Comparison of ENCODE assay signal across 12 cellular contexts in the genomic region with DNA sequence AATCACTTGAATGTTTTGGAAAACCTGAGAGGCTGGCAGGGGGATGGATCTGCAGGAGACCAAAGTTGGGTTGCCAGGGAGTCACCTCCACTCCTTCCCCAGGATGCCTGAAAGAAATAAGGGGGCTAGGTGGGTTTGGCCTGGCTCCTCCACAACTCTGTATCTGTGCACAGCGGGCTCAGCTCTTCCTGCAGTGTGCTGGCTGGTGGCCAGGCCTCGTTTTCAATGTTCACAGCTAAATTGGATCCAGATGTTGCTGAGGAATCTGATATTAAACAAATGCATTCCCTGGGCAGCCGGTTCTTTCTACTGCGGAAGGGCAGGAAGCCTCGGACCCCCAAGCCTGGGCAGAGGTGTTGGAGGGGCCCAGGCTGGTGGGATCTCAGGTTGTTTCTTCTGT.
DNase-seq lines count a peak whose midpoint lies in the region; ATAC-seq and TF ChIP-seq lines count a peak whose summit lies in the region.
"Had no signal": no experiment of that assay in that cellular context is flagged by ENCODE, and none has a peak within 500 bp of the region (broad histone marks: within the 10 kb centered on the region; RNA-seq: fewer than 3 reads in every experiment).

No MANE protein-coding gene starts in this region.

- no peak overlapping the region for H3K4me3 ChIP-seq in smooth muscle cell

- peak; percentile 83 for DNase-seq in GM03348 (ENCODE audit: low spot score)
- peak; percentile 77 for DNase-seq in amniotic stem cell (lab: John Stamatoyannopoulos, UW)
- DNase-seq in left ventricle myocardium superior = peak; percentile 85
- DNase-seq in smooth muscle cell (lab: John Stamatoyannopoulos, UW; ENCODE audit: unreplicated experiment) = no peak
- DNase-seq in glomerular visceral epithelial cell (ENCODE audit: extremely low spot score) = no peak
- no peak for DNase-seq in activated naive CD4-positive, alpha-beta T cell treated with Interleukin-2 at 50 U/mL for 16 hours
- DNase-seq: CD4-positive, alpha-beta T cell; islet precursor cell; NCI-H1930 had no signal

- intact Hi-C loops in left ventricle myocardium superior (cut with micrococcal nuclease) = no loop called here

- H4K20me1 ChIP-seq in smooth muscle cell (ENCODE audit: low read depth) = no peaks in the 10 kb centered on the region

- ATAC-seq in left ventricle myocardium superior = no peak
- ATAC-seq in GM21528 (IDR thresholded peaks at IDR 0.05; ENCODE audit: low FRiP score, unreplicated experiment) = no peak
- ATAC-seq in HG03108 (IDR thresholded peaks at IDR 0.05; ENCODE audit: unreplicated experiment) = no peak
- ATAC-seq: natural killer cell treated with Interleukin-12 subunit alpha and Interleukin-12 subunit beta and Interleukin-15 and Interleukin-18, amount 100 ng/mL, for 72 hours had no signal

- H3K27ac ChIP-seq in smooth muscle cell (ENCODE audit: low read depth) = no peak overlapping the region

- peak overlapping the region; percentile 42 for H3K4me2 ChIP-seq in smooth muscle cell

- H3K9ac ChIP-seq in smooth muscle cell (ENCODE audit: low read depth) = no peak overlapping the region

- H3K4me1 ChIP-seq in smooth muscle cell (ENCODE audit: low read depth) = peaks cover 16% of the 10 kb centered on the region

- peaks cover 2% of the 10 kb centered on the region for H3F3A ChIP-seq in smooth muscle cell (ENCODE audit: low read depth)

- no peaks in the 10 kb centered on the region for H3K36me3 ChIP-seq in smooth muscle cell (ENCODE audit: low read depth)

- TF ChIP-seq CTCF in smooth muscle cell (IDR thresholded peaks at IDR 0.05; ENCODE audit: borderline replicate concordance, insufficient read depth, poor library complexity, severe bottlenecking) = no peak

- H3K9me3 ChIP-seq in smooth muscle cell (replicated peaks; ENCODE audit: low read depth) = no peaks in the 10 kb centered on the region

- WGBS in smooth muscle cell (ENCODE audit: low lambda C conversion rate) = 28% methylated on average over 5 of the region's 5 CpGs

- H2AFZ ChIP-seq in smooth muscle cell (ENCODE audit: low read depth) = no peak overlapping the region

- no peaks in the 10 kb centered on the region for H3K27me3 ChIP-seq in smooth muscle cell (ENCODE audit: low read depth)

- H3K79me2 ChIP-seq in smooth muscle cell (ENCODE audit: low read depth) = no peaks in the 10 kb centered on the region

Comparison
In these comparisons a context has a peak if more than half of its experiments do, and no peak if none do; other contexts are left out.
1. DNase-seq: peak in GM03348 (single experiment), amniotic stem cell (single experiment) and left ventricle myocardium superior (single experiment); none in smooth muscle cell (single experiment), glomerular visceral epithelial cell (single experiment) and activated naive CD4-positive, alpha-beta T cell treated with Interleukin-2 at 50 U/mL for 16 hours (single experiment).